Comparison of ENCODE assay signal across 1 cellular context in genomic region chr5:139575751-139576150, GRCh38.
TF ChIP-seq lines count a peak whose summit lies in the region.

No MANE protein-coding gene starts in this region.

TF ChIP-seq in H1, 55 proteins besides CTCF, POLR2A, EP300 and RAD21 (continued from another document):
- TF ChIP-seq CHD7 (IDR thresholded peaks at IDR 0.05; ENCODE audit: insufficient replicate concordance, low read length) (no peak), SUZ12 (IDR thresholded peaks at IDR 0.05; ENCODE audit: low read length) (no peak), GABPA (IDR thresholded peaks at IDR 0.05; ENCODE audit: borderline replicate concordance, insufficient read depth, low read length) (no peak), RXRA (IDR thresholded peaks at IDR 0.05; ENCODE audit: insufficient read depth, low read depth, low read length) (no peak), CHD2 (IDR thresholded peaks at IDR 0.05; ENCODE audit: low read length) (no peak), JUND (IDR thresholded peaks at IDR 0.05; ENCODE audit: low read length) (no peak), PHF8 (conservative IDR thresholded peaks at IDR 0.05; ENCODE audit: low read depth, low read length) (no peak), SAP30 (IDR thresholded peaks at IDR 0.05; ENCODE audit: insufficient read depth, insufficient replicate concordance, low read length) (no peak), HDAC6 (IDR thresholded peaks at IDR 0.05; ENCODE audit: low read depth, low read length) (no peak)
- TF ChIP-seq, protein P1, sequence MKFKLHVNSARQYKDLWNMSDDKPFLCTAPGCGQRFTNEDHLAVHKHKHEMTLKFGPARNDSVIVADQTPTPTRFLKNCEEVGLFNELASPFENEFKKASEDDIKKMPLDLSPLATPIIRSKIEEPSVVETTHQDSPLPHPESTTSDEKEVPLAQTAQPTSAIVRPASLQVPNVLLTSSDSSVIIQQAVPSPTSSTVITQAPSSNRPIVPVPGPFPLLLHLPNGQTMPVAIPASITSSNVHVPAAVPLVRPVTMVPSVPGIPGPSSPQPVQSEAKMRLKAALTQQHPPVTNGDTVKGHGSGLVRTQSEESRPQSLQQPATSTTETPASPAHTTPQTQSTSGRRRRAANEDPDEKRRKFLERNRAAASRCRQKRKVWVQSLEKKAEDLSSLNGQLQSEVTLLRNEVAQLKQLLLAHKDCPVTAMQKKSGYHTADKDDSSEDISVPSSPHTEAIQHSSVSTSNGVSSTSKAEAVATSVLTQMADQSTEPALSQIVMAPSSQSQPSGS (IDR thresholded peaks at IDR 0.05; ENCODE audit: low read length): no peak
TF ChIP-seq in H1: peak in this region for 0.
